12 cellular contexts compared by ENCODE assay signal in the genomic region with DNA sequence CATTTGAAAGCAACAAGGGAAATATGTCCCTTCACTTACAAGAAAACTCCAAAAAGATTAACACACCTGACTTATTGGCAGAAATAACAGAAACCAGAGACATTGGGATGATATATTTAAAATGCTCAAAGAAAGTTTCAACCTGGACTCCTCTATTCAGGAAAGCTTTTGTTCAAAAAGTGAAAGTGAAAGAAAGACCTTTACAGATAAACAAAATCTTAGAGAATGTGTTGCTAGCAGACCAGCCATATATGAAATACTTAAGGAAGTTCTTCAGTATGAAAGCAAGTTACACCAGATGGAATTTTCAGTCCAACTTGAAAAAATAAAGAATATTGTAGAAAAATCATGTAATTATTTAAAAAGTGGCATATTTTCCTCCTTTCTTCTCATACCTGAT.
DNase-seq lines count a peak whose midpoint lies in the region; ATAC-seq, FAIRE-seq and TF ChIP-seq lines count a peak whose summit lies in the region.
"Had no signal": no experiment of that assay in that cellular context is flagged by ENCODE, and none has a peak within 500 bp of the region (broad histone marks: within the 10 kb centered on the region; RNA-seq: fewer than 3 reads in every experiment).

No MANE protein-coding gene starts in this region.

- H3K9me3 ChIP-seq in AG04450 (ENCODE audit: control insufficient read depth, insufficient read depth, low read length) = peaks cover 5% of the 10 kb centered on the region; the same call in 1 of the 2 replicates
- H3K9me3 ChIP-seq: testis had no signal

- no peaks in the 10 kb centered on the region for H3K27me3 ChIP-seq in AG04450 (ENCODE audit: control insufficient read depth, insufficient read depth, low read length)
- H3K27me3 ChIP-seq: testis had no signal

- peak overlapping the region; percentile 33 for H3K4me3 ChIP-seq in AG04450 (ENCODE audit: low read depth, low read length)
- peak overlapping the region; percentile 18 for H3K4me3 ChIP-seq in fibroblast of pulmonary artery (replicated peaks; ENCODE audit: low read depth, low read length)
- H3K4me3 ChIP-seq: testis had no signal

- CTCF ChIA-PET in AG04450 (lab: Charles Lee) = interaction anchor here (0.9 to 1.9 kb wide), 2 partner anchors 10 to 12 kb away, joined by 3 to 11 read pairs; no protein-coding TSS in a partner anchor

- FAIRE-seq in HTR-8/SVneo (lab: Jason Lieb, UNC) = no peak

- ATAC-seq in GM21619 (IDR thresholded peaks at IDR 0.05; ENCODE audit: unreplicated experiment) (peak; percentile 57), HG03039 (IDR thresholded peaks at IDR 0.05; ENCODE audit: unreplicated experiment) (no peak), Right ventricle myocardium superior (ENCODE audit: poor library complexity) (no peak)

- POLR2A ChIA-PET in AG04450 (lab: Yijun Ruan, JAX) = no interaction called here

- DNase-seq in AG04450 (ENCODE audit: low read depth, low spot score) (no peak), OCI-M1 (lab: John Stamatoyannopoulos, UW) (peak; percentile 83), fibroblast of pulmonary artery (ENCODE audit: low read depth) (peak; percentile 29), NCI-H2107 treated with DMSO at 0.1 percent for 48 hours (lab: John Stamatoyannopoulos, UW; ENCODE audit: unreplicated experiment) (no peak), HTR-8/SVneo (ENCODE audit: insufficient read length, low spot score) (no peak), Right ventricle myocardium superior (no peak)
- DNase-seq: CD8-positive, alpha-beta memory T cell; Karpas-422; stimulated activated CD4-positive, alpha-beta T cell treated with anti-CD3 and anti-CD28 coated beads, Interleukin-4, amount 100 ng/mL, for 1 hour; testis had no signal

- TF ChIP-seq CTCF in AG04450 (IDR thresholded peaks at IDR 0.05; ENCODE audit: low read depth, low read length) (no peak), fibroblast of pulmonary artery (IDR thresholded peaks at IDR 0.05; ENCODE audit: low read length, missing control alignments) (no peak)

- intact Hi-C loops in Right ventricle myocardium superior (cut with DNase I) = no loop called here

- no peak overlapping the region for H3K27ac ChIP-seq in AG04450 (ENCODE audit: low read depth, low read length)
- H3K27ac ChIP-seq: testis had no signal

Comparison
In these comparisons a context has a peak if more than half of its experiments do, and no peak if none do; other contexts are left out.
1. DNase-seq: peak in OCI-M1 (single experiment) and fibroblast of pulmonary artery (single experiment); none in AG04450 (single experiment), NCI-H2107 treated with DMSO at 0.1 percent for 48 hours (single experiment), HTR-8/SVneo (single experiment) and Right ventricle myocardium superior (single experiment).